Comparison of ENCODE assay signal across 22 cellular contexts in genomic region chr9:34485822-34486221, GRCh38. TPM values are rescaled to one million over a fixed set of nuclear protein-coding genes. Genes with fewer than 3 reads are reported as not detected.
A peak's percentile ranks its signal among the peaks of the same experiment; 100 is the strongest.
DNase-seq lines count a peak whose midpoint lies in the region; ATAC-seq and TF ChIP-seq lines count a peak whose summit lies in the region.
"Had no signal": no experiment of that assay in that cellular context is flagged by ENCODE, and none has a peak within 500 bp of the region (broad histone marks: within the 10 kb centered on the region; RNA-seq: fewer than 3 reads in every experiment).

No MANE protein-coding gene starts in this region.

- no peaks in the 10 kb centered on the region for H3K27me3 ChIP-seq in trophoblast cell (ENCODE audit: insufficient read depth, low read length)
- no peaks in the 10 kb centered on the region for H3K27me3 ChIP-seq in testis
- no peaks in the 10 kb centered on the region for H3K27me3 ChIP-seq in brain microvascular endothelial cell (replicated peaks)
- H3K27me3 ChIP-seq: BE2C, BLaER1 had no signal

- no peak for TF ChIP-seq POLR2A in testis (IDR thresholded peaks at IDR 0.05)

- no peak overlapping the region for H2BK5ac ChIP-seq in trophoblast cell (ENCODE audit: low read depth, low read length, poor library complexity)

- no peak overlapping the region for H3K9ac ChIP-seq in trophoblast cell (ENCODE audit: low read length)
- H3K9ac ChIP-seq: BLaER1 had no signal

- H2AFZ ChIP-seq in trophoblast cell (ENCODE audit: insufficient read depth, low read length, poor library complexity) = no peak overlapping the region

- no peak overlapping the region for H3K18ac ChIP-seq in trophoblast cell (ENCODE audit: low read length)

- H2AK5ac ChIP-seq in trophoblast cell (ENCODE audit: low read length) = no peak overlapping the region

- DNase-seq in cardiac septum (ENCODE audit: low spot score) = peak; percentile 44
- no peak for DNase-seq in left ventricle myocardium superior
- peak; percentile 33 for DNase-seq in islet precursor cell
- no peak for DNase-seq in trophoblast cell
- DNase-seq in testis = peak; percentile 37
- no peak for DNase-seq in brain microvascular endothelial cell
- no peak for DNase-seq in COLO829 (ENCODE audit: low spot score)
- no peak for DNase-seq in ACHN
- DNase-seq: BE2C; C1 segment of cervical spinal cord; Caco-2; Calu3; CD4-positive, alpha-beta memory T cell; CD4-positive, CD25-positive, alpha-beta regulatory T cell; CD8-positive, alpha-beta memory T cell; DMS79 treated with DMSO at 0.1 percent for 48 hours; GF-D8 had no signal

- no peak overlapping the region for H3K4me2 ChIP-seq in trophoblast cell (ENCODE audit: low read length)
- H3K4me2 ChIP-seq: A549, BLaER1 had no signal

- no CpG with 5 or more reads among the region's 6 CpGs for WGBS in trophoblast cell (ENCODE audit: extremely low coverage, insufficient coverage, insufficient read length)
- WGBS in testis, 2 donors = 66 to 72% methylated on average over 6 of the region's 6 CpGs

- H3K23ac ChIP-seq in trophoblast cell (ENCODE audit: low read length) = no peak overlapping the region

- no peak overlapping the region for H2BK12ac ChIP-seq in trophoblast cell (ENCODE audit: low read length)

- H2BK120ac ChIP-seq in trophoblast cell (ENCODE audit: insufficient read depth, low read length, poor library complexity) = no peak overlapping the region

- intact Hi-C loops in cardiac septum (cut with DNase I) (no loop called here), left ventricle myocardium superior (cut with micrococcal nuclease) (no loop called here), testis (cut with DNase I; ENCODE audit: low total_unique reads) (no loop called here)

- H3K14ac ChIP-seq in trophoblast cell (ENCODE audit: low read length) = no peak overlapping the region

- no peaks in the 10 kb centered on the region for H3K79me2 ChIP-seq in trophoblast cell (ENCODE audit: control insufficient read depth, insufficient read depth, low read length, poor library complexity)

- H3K9me3 ChIP-seq in trophoblast cell (ENCODE audit: insufficient read depth, low read depth, low read length) (no peaks in the 10 kb centered on the region), testis (no peaks in the 10 kb centered on the region)
- H3K9me3 ChIP-seq: A549, BE2C, BLaER1, Caco-2 had no signal

- no peak for ATAC-seq in left ventricle myocardium superior
- ATAC-seq: A549 had no signal

- no peak overlapping the region for H4K8ac ChIP-seq in trophoblast cell (ENCODE audit: low read depth, low read length)

- H3K4me1 ChIP-seq in trophoblast cell (ENCODE audit: control insufficient read depth in 1 of 2, insufficient read depth in 2 of 2, low read length in 2 of 2) (peaks cover 10 to 11% of the 10 kb centered on the region in 2 experiments), testis (no peaks in the 10 kb centered on the region)
- H3K4me1 ChIP-seq: A549, BLaER1 had no signal

- no peak overlapping the region for H4K12ac ChIP-seq in trophoblast cell (ENCODE audit: low read depth, low read length)

- peaks cover 6% of the 10 kb centered on the region for H3K79me1 ChIP-seq in trophoblast cell (ENCODE audit: low read length)

- H3K4me3 ChIP-seq in trophoblast cell (ENCODE audit: low read depth, low read length) (no peak overlapping the region), testis (no peak overlapping the region), brain microvascular endothelial cell (ENCODE audit: low read depth, low read length) (no peak overlapping the region)
- H3K4me3 ChIP-seq: A549, BLaER1 had no signal

- in situ Hi-C loops in brain microvascular endothelial cell (cut with HindIII; ENCODE audit: low pct_ligation_motif_present, low sequenced_read_pairs) (no loop called here), ACHN (cut with HindIII; ENCODE audit: low pct_ligation_motif_present, low pct_unique_long_range_greater_than_20kb, low sequenced_read_pairs) (no loop called here)

- no peaks in the 10 kb centered on the region for H3K36me3 ChIP-seq in trophoblast cell (ENCODE audit: control insufficient read depth in 1 of 2, insufficient read depth in 2 of 2, low read length in 2 of 2)
- H3K36me3 ChIP-seq in testis (ENCODE audit: low read depth, missing control alignments) = no peaks in the 10 kb centered on the region
- H3K36me3 ChIP-seq in brain microvascular endothelial cell (replicated peaks) = no peaks in the 10 kb centered on the region
- H3K36me3 ChIP-seq: BE2C, BLaER1 had no signal

- H3K27ac ChIP-seq in trophoblast cell (ENCODE audit: low read depth, low read length) (no peak overlapping the region), testis (no peak overlapping the region), brain microvascular endothelial cell (no peak overlapping the region)
- H3K27ac ChIP-seq: A549, BLaER1 had no signal

- peak overlapping the region; percentile 55 for H4K91ac ChIP-seq in trophoblast cell (ENCODE audit: low read depth, low read length)

- no peak for TF ChIP-seq CTCF in testis (IDR thresholded peaks at IDR 0.05)
- no peak for TF ChIP-seq CTCF in brain microvascular endothelial cell (IDR thresholded peaks at IDR 0.05; ENCODE audit: low read depth, low read length, missing control alignments)

- H3K4ac ChIP-seq in trophoblast cell (ENCODE audit: low read depth, low read length) = no peak overlapping the region

RNA-seq across cellular contexts. Expression of gene DNAI1, which starts 27.2 kb away (rescaled TPM):
- total RNA-seq in cardiac septum = 0.30 TPM
- not detected for total RNA-seq in left ventricle myocardium superior
- polyA plus RNA-seq in trophoblast cell (2013) = 0.47 and 0.89 TPM in 2 replicates
- 10 to 100 TPM; 22.7 to 36.7 TPM for total RNA-seq in testis
- 109 TPM for polyA plus RNA-seq in testis (ENCODE audit: insufficient read depth, low read depth, low replicate concordance)
- total RNA-seq: A172; Calu3; CD4-positive, alpha-beta memory T cell; CD4-positive, CD25-positive, alpha-beta regulatory T cell; CD8-positive, alpha-beta memory T cell had no signal
- polyA plus RNA-seq: AG04450; CD14-positive monocyte; CD4-positive, alpha-beta memory T cell; CD4-positive, CD25-positive, alpha-beta regulatory T cell; CD8-positive, alpha-beta memory T cell had no signal

RNA-seq across cellular contexts. Expression of gene FAM219A, which starts 27.5 kb away (rescaled TPM):
- 39.1 TPM for total RNA-seq in cardiac septum
- total RNA-seq in left ventricle myocardium superior = 19.7 TPM
- polyA plus RNA-seq in trophoblast cell (2013) = 30.7 and 31.8 TPM in 2 replicates
- 10 to 100 TPM; 12.6 to 17.9 TPM for total RNA-seq in testis
- 12.2 TPM for polyA plus RNA-seq in testis (ENCODE audit: insufficient read depth, low read depth, low replicate concordance)

RNA-seq across cellular contexts. Expression of gene ENHO, which starts 37.0 kb away (rescaled TPM):
- 1.3 TPM for total RNA-seq in cardiac septum
- 0.40 TPM for total RNA-seq in left ventricle myocardium superior
- polyA plus RNA-seq in trophoblast cell (2013) = 0.54 and 0.55 TPM in 2 replicates
- total RNA-seq in testis = 10 to 100 TPM; 24.7 to 31.2 TPM
- 25.7 TPM for polyA plus RNA-seq in testis (ENCODE audit: insufficient read depth, low read depth, low replicate concordance)
- total RNA-seq: Calu3; CD4-positive, alpha-beta memory T cell had no signal
- polyA plus RNA-seq: AG04450; CD8-positive, alpha-beta memory T cell had no signal

Comparison
In these comparisons a context has a peak if more than half of its experiments do, and no peak if none do; other contexts are left out.
1. DNase-seq: peak in cardiac septum (single experiment), islet precursor cell (single experiment) and testis (single experiment); none in left ventricle myocardium superior (single experiment), trophoblast cell (0 of 2), brain microvascular endothelial cell (single experiment), COLO829 (single experiment) and ACHN (single experiment).
2. RNA of gene DNAI1, which starts 27.2 kb away (total RNA-seq): 22.7 to 36.7 TPM in testis; 0.30 TPM in cardiac septum (single experiment) and not detected in left ventricle myocardium superior (single experiment); every median in the first group is over 10 times any median in the second.
3. RNA of gene ENHO, which starts 37.0 kb away (total RNA-seq): 24.7 to 31.2 TPM in testis; 1.3 TPM in cardiac septum (single experiment) and 0.40 TPM in left ventricle myocardium superior (single experiment); every median in the first group is over 10 times any median in the second.